ENCODE assay signal across 1 cellular context in genomic region chr16:4942481-4942880, GRCh38.
TF ChIP-seq lines count a peak whose summit lies in the region.

No MANE protein-coding gene starts in this region.

TF ChIP-seq in GM23338, 12 proteins besides CTCF, POLR2A, EP300 and RAD21 (continued from another document):
- no peak for TF ChIP-seq ZNF462 (CRISPR knock-in tag; IDR thresholded peaks at IDR 0.05)
- TF ChIP-seq EZH2 (IDR thresholded peaks at IDR 0.05; ENCODE audit: low read depth, unreplicated experiment) = no peak
- no peak for TF ChIP-seq JUNB (IDR thresholded peaks at IDR 0.05; ENCODE audit: unreplicated experiment)
- no peak for TF ChIP-seq CREB1 (CRISPR knock-in tag; IDR thresholded peaks at IDR 0.05; ENCODE audit: low read depth)
- no peak for TF ChIP-seq ZNF331 (CRISPR knock-in tag; IDR thresholded peaks at IDR 0.05; ENCODE audit: low read depth)
- no peak for TF ChIP-seq ZNF114 (CRISPR knock-in tag; IDR thresholded peaks at IDR 0.05)
TF ChIP-seq in GM23338: peak in this region for 0.
